Comparison of ENCODE assay signal across 22 cellular contexts in the genomic region with DNA sequence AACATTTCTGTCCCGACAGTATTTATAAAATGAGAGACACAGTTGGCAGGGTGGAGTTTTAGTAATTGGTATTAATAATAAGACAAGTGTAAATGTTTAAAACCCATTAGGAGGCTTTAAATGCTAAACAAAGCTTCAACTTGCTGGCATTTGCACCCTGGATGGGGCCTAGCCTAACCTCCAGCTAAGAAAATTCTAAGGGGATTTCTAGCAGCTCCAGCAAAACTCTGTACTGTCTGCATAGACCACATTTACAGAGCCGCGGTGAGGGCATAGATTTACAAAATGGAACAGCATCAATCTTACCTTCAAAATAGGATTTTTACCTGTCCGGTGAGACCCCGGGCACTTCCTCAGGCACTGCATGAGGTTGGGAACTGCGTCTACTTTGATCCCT.
DNase-seq lines count a peak whose midpoint lies in the region; ATAC-seq and TF ChIP-seq lines count a peak whose summit lies in the region.
"Had no signal": no experiment of that assay in that cellular context is flagged by ENCODE, and none has a peak within 500 bp of the region (broad histone marks: within the 10 kb centered on the region; RNA-seq: fewer than 3 reads in every experiment).

No MANE protein-coding gene starts in this region.

- intact Hi-C loops in uterus (cut with DNase I; ENCODE audit: low total_unique reads): no loop called here
- intact Hi-C loops in activated CD4-positive, alpha-beta T cell treated with anti-CD3 and anti-CD28 coated beads, Interleukin-2, amount 10 ng/mL, durations not matched to agents 24 days and 14 days (cut with micrococcal nuclease): no loop called here

- DNase-seq in NT2/D1 (ENCODE audit: low read depth, low spot score) (no peak), uterus (no peak), omental fat pad (ENCODE audit: low spot score) (no peak)
- no peak for DNase-seq in activated CD4-positive, alpha-beta T cell treated with anti-CD3 and anti-CD28 coated beads, Interleukin-2, amount 10 ng/mL, durations not matched to agents 24 days and 14 days
- DNase-seq: DMS153, DND-41, NCI-H1092, NCI-H1417 treated with DMSO at 0.1 percent for 48 hours, NCI-H1694 treated with DMSO at 0.1 percent for 48 hours, NCI-H2081, NCI-H2171 treated with DMSO at 0.1 percent for 48 hours, NCI-H345, NCI-H510A treated with DMSO at 0.1 percent for 48 hours, PC-9, Right ventricle myocardium superior had no signal

- no peak for ATAC-seq in GM21723 (IDR thresholded peaks at IDR 0.05; ENCODE audit: unreplicated experiment)
- ATAC-seq in omental fat pad (ENCODE audit: low FRiP score): no peak

- H3K9me3 Mint-ChIP-seq in nephron: no peaks in the 10 kb centered on the region
- no peaks in the 10 kb centered on the region for H3K9me3 Mint-ChIP-seq in activated CD4-positive, alpha-beta T cell treated with anti-CD3 and anti-CD28 coated beads, Interleukin-2, amount 10 ng/mL, durations not matched to agents 24 days and 14 days

- H3K9ac ChIP-seq in HUES48 (ENCODE audit: low read depth, low read length) (no peak overlapping the region), NT2/D1 (ENCODE audit: insufficient read length, low read depth) (peak overlapping the region; percentile 42)
- H3K9ac ChIP-seq: KMS-11 had no signal

- no peak overlapping the region for H3K4me3 ChIP-seq in HUES48 (ENCODE audit: low read depth, low read length)
- H3K4me3 ChIP-seq in NT2/D1 (ENCODE audit: insufficient read length, low read depth): no peak overlapping the region
- H3K4me3 ChIP-seq in uterus: no peak overlapping the region
- H3K4me3 ChIP-seq: PC-9, SJSA1 had no signal

- H3K27ac Mint-ChIP-seq in nephron: peak overlapping the region; percentile 88 to 99 (median 97)
- no peak overlapping the region for H3K27ac Mint-ChIP-seq in activated CD4-positive, alpha-beta T cell treated with anti-CD3 and anti-CD28 coated beads, Interleukin-2, amount 10 ng/mL, durations not matched to agents 24 days and 14 days
- H3K27ac Mint-ChIP-seq: B cell, IgD-negative memory B cell had no signal

- peaks cover 30% of the 10 kb centered on the region for H3K4me1 ChIP-seq in HUES48 (ENCODE audit: control insufficient read depth, insufficient read depth, low read length)
- H3K4me1 ChIP-seq in NT2/D1 (ENCODE audit: insufficient read depth, insufficient read length): peaks cover 4% of the 10 kb centered on the region
- no peaks in the 10 kb centered on the region for H3K4me1 ChIP-seq in uterus

- H3K27me3 ChIP-seq in HUES48 (ENCODE audit: control insufficient read depth, insufficient read depth, low read length) (no peaks in the 10 kb centered on the region), NT2/D1 (ENCODE audit: insufficient read depth, insufficient read length) (peaks cover 5% of the 10 kb centered on the region), uterus (no peaks in the 10 kb centered on the region)
- H3K27me3 ChIP-seq: SJSA1 had no signal

- no peak for TF ChIP-seq POLR2A in uterus (IDR thresholded peaks at IDR 0.05)

- H3K36me3 ChIP-seq in HUES48 (ENCODE audit: control insufficient read depth, insufficient read depth, low read length): no peaks in the 10 kb centered on the region
- no peaks in the 10 kb centered on the region for H3K36me3 ChIP-seq in NT2/D1 (ENCODE audit: insufficient read depth, insufficient read length, low read length)
- no peaks in the 10 kb centered on the region for H3K36me3 ChIP-seq in uterus
- H3K36me3 ChIP-seq: SJSA1 had no signal

- H3K4me1 Mint-ChIP-seq in nephron: peaks cover 23% of the 10 kb centered on the region
- H3K4me1 Mint-ChIP-seq in activated CD4-positive, alpha-beta T cell treated with anti-CD3 and anti-CD28 coated beads, Interleukin-2, amount 10 ng/mL, durations not matched to agents 24 days and 14 days: no peaks in the 10 kb centered on the region
- H3K4me1 Mint-ChIP-seq: B cell, IgD-negative memory B cell had no signal

- H3K4me3 Mint-ChIP-seq in nephron: no peak overlapping the region
- no peak overlapping the region for H3K4me3 Mint-ChIP-seq in activated CD4-positive, alpha-beta T cell treated with anti-CD3 and anti-CD28 coated beads, Interleukin-2, amount 10 ng/mL, durations not matched to agents 24 days and 14 days
- H3K4me3 Mint-ChIP-seq: B cell, IgD-negative memory B cell had no signal

- TF ChIP-seq CTCF in nephron (IDR thresholded peaks at IDR 0.05; ENCODE audit: unreplicated experiment in 3 of 3) (no peak), uterus (IDR thresholded peaks at IDR 0.05) (no peak), omental fat pad (IDR thresholded peaks at IDR 0.05) (no peak)

- no peaks in the 10 kb centered on the region for H3K36me3 Mint-ChIP-seq in nephron (ENCODE audit: low read depth)
- no peaks in the 10 kb centered on the region for H3K36me3 Mint-ChIP-seq in activated CD4-positive, alpha-beta T cell treated with anti-CD3 and anti-CD28 coated beads, Interleukin-2, amount 10 ng/mL, durations not matched to agents 24 days and 14 days (ENCODE audit: low read depth)
- H3K36me3 Mint-ChIP-seq: IgD-negative memory B cell had no signal

- H3K9me3 ChIP-seq in HUES48 (ENCODE audit: control insufficient read depth, insufficient read depth, low read length): no peaks in the 10 kb centered on the region
- H3K9me3 ChIP-seq in NT2/D1 (ENCODE audit: insufficient read depth, low read length): no peaks in the 10 kb centered on the region
- H3K9me3 ChIP-seq in uterus: no peaks in the 10 kb centered on the region
- H3K9me3 ChIP-seq: SJSA1 had no signal

- H3K27ac ChIP-seq in HUES48 (ENCODE audit: low read depth, low read length) (peak overlapping the region; percentile 42), uterus (peak overlapping the region; percentile 52 to 66)
- H3K27ac ChIP-seq: KMS-11, PC-9, SJSA1 had no signal

- peaks cover 20% of the 10 kb centered on the region for H3K27me3 Mint-ChIP-seq in nephron (ENCODE audit: low read depth)
- H3K27me3 Mint-ChIP-seq in activated CD4-positive, alpha-beta T cell treated with anti-CD3 and anti-CD28 coated beads, Interleukin-2, amount 10 ng/mL, durations not matched to agents 24 days and 14 days: peaks cover 1% of the 10 kb centered on the region
